32 cellular contexts compared by ENCODE assay signal in genomic region chr2:14936436-14936835, GRCh38.
"Had no signal": no experiment of that assay in that cellular context is flagged by ENCODE, and none has a peak within 500 bp of the region (broad histone marks: within the 10 kb centered on the region; RNA-seq: fewer than 3 reads in every experiment).

No MANE protein-coding gene starts in this region.

- H3K36me3 ChIP-seq: gastrocnemius medialis, heart left ventricle had no signal

- H3K4me1 Mint-ChIP-seq: activated T-helper 17 cell treated with anti-CD3 and anti-CD28 coated beads, Interleukin-2, amount 50 U/mL, for 72 hours; T-helper 17 cell had no signal

- H3K4me3 ChIP-seq: body of pancreas, gastrocnemius medialis, heart left ventricle had no signal

- DNase-seq: activated CD4-positive, alpha-beta T cell treated with anti-CD3 and anti-CD28 coated beads for 48 hours; activated CD4-positive, alpha-beta T cell treated with anti-CD3 and anti-CD28 coated beads, Interleukin-2, amount 50 U/mL, for 1 hour; activated CD4-positive, alpha-beta T cell treated with anti-CD3 and anti-CD28 coated beads, Interleukin-2, amount 50 U/mL, for 48 hours; activated CD8-positive, alpha-beta memory T cell treated with anti-CD3 and anti-CD28 coated beads for 24 hours; activated CD8-positive, alpha-beta T cell treated with anti-CD3 and anti-CD28 coated beads for 36 hours; activated effector memory CD4-positive, alpha-beta T cell treated with Interleukin-2 at 50 U/mL for 16 hours; activated gamma-delta T cell treated with Interleukin-2 at 50 U/mL for 16 hours; activated naive CD4-positive, alpha-beta T cell treated with anti-CD3 and anti-CD28 coated beads, Interleukin-2, amount 50 U/mL, for 16 hours; activated naive CD4-positive, alpha-beta T cell treated with Interleukin-2 at 50 U/mL for 16 hours; activated T-cell treated with anti-CD3 and anti-CD28 coated beads, Interleukin-2, amount 50 U/mL, for 4 hours; amniotic stem cell; aorta; body of pancreas; caudate nucleus; cortex of kidney; dermis blood vessel endothelial cell; effector CD4-positive, alpha-beta T cell; effector memory CD8-positive, alpha-beta T cell; foreskin keratinocyte; gastrocnemius medialis; glutamatergic neuron; heart left ventricle; T-helper 1 cell; T-helper 17 cell; T1000 had no signal

- H3K27ac ChIP-seq: body of pancreas, epithelial cell of prostate, foreskin keratinocyte, gastrocnemius medialis, heart left ventricle had no signal

- H3K4me1 ChIP-seq: foreskin keratinocyte, gastrocnemius medialis, heart left ventricle had no signal

- ATAC-seq: activated CD8-positive, alpha-beta T cell treated with anti-CD3 and anti-CD28 coated beads for 36 hours; activated T-cell treated with anti-CD3 and anti-CD28 coated beads, Interleukin-2, amount 50 U/mL, for 4 hours; activated T-helper 17 cell treated with anti-CD3 and anti-CD28 coated beads, Interleukin-2, amount 50 U/mL, for 72 hours; body of pancreas; effector memory CD8-positive, alpha-beta T cell; foreskin keratinocyte; gastrocnemius medialis; heart left ventricle; T-helper 17 cell had no signal

- H3K9me3 ChIP-seq: gastrocnemius medialis had no signal

- H3K4me3 Mint-ChIP-seq: activated CD8-positive, alpha-beta T cell treated with anti-CD3 and anti-CD28 coated beads for 36 hours; activated naive CD8-positive, alpha-beta T cell; activated T-cell treated with anti-CD3 and anti-CD28 coated beads, Interleukin-2, amount 50 U/mL, for 4 hours; activated T-helper 17 cell treated with anti-CD3 and anti-CD28 coated beads, Interleukin-2, amount 50 U/mL, for 72 hours; effector memory CD8-positive, alpha-beta T cell; T-helper 17 cell; T-helper 2 cell treated with Interferon-gamma antibody and Interleukin-4, amounts not matched to agents 5 μg/mL and 100 μg/mL, for 36 hours had no signal

- H3K27ac Mint-ChIP-seq: activated CD8-positive, alpha-beta T cell treated with anti-CD3 and anti-CD28 coated beads for 36 hours; activated naive CD8-positive, alpha-beta T cell; activated T-helper 17 cell treated with anti-CD3 and anti-CD28 coated beads, Interleukin-2, amount 50 U/mL, for 72 hours; effector memory CD8-positive, alpha-beta T cell; T-helper 17 cell; T-helper 2 cell treated with Interferon-gamma antibody and Interleukin-4, amounts not matched to agents 5 μg/mL and 100 μg/mL, for 36 hours had no signal

- H3K27me3 Mint-ChIP-seq: T-helper 17 cell had no signal

- H3K27me3 ChIP-seq: body of pancreas, foreskin keratinocyte, gastrocnemius medialis, heart left ventricle had no signal

- FAIRE-seq: colon, endometrium, endothelial cell of umbilical vein had no signal

- H3K9me3 Mint-ChIP-seq: T-helper 2 cell treated with Interferon-gamma antibody and Interleukin-4, amounts not matched to agents 5 μg/mL and 100 μg/mL, for 36 hours had no signal

- H3K36me3 Mint-ChIP-seq: activated naive CD8-positive, alpha-beta T cell had no signal
